Comparison of ENCODE assay signal across 20 cellular contexts in the genomic region with DNA sequence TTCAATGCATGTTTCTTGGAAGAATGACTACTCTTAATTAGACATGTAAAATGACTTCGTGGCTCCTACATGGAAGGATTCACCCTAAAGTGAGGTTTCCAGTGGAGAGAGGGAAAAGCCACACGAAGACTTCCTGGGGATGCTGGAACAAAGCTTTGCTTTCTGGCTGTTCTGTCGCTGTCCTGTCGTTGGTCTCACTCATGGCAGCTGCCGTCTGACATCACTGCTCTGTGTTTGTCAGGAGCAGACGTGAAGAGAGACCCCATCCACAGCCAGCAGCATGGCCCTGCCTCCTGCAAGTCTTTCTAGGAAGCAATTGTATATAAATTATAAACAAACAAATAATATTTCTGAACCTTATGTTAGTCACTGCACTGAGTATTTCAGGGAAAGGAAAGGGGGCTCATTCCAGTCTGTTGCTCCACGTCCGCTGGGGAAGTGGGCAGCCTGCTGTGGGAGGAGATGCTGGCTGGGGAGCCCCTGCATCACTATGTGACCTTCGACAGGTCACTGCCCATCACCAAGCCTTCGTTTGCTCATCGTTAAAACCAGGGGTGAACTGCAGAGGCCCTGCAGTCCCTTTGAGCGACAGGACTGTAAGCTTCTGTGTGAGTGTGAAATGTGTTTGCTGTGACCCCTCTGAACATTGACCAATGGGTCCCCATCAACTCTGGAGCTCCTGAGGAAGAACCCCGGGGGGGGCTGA.
A peak's percentile ranks its signal among the peaks of the same experiment; 100 is the strongest.
DNase-seq lines count a peak whose midpoint lies in the region; ATAC-seq and TF ChIP-seq lines count a peak whose summit lies in the region.
"Had no signal": no experiment of that assay in that cellular context is flagged by ENCODE, and none has a peak within 500 bp of the region (broad histone marks: within the 10 kb centered on the region; RNA-seq: fewer than 3 reads in every experiment).

No MANE protein-coding gene starts in this region.

- H3K79me2 ChIP-seq in osteoblast (ENCODE audit: insufficient read depth, low read length) = no peaks in the 10 kb centered on the region

- H3K36me3 ChIP-seq in CD4-positive, CD25-positive, alpha-beta regulatory T cell (ENCODE audit: control insufficient read depth, insufficient read depth, low read length) = no peaks in the 10 kb centered on the region
- H3K36me3 ChIP-seq in osteoblast (ENCODE audit: insufficient read depth, low read length) = no peaks in the 10 kb centered on the region
- H3K36me3 ChIP-seq: ascending aorta had no signal

- peak overlapping the region; percentile 79 to 99 (median 88) for H3K27ac Mint-ChIP-seq in CD4-positive, CD25-positive, alpha-beta regulatory T cell
- peak overlapping the region in 1 of 2 donors; percentile 89 for H3K27ac Mint-ChIP-seq in effector memory CD8-positive, alpha-beta T cell

- H3K4me3 ChIP-seq in CD4-positive, CD25-positive, alpha-beta regulatory T cell (ENCODE audit: low read depth, low read length) = peak overlapping the region; percentile 68
- no peak overlapping the region for H3K4me3 ChIP-seq in osteoblast (ENCODE audit: insufficient read depth, low read length)
- H3K4me3 ChIP-seq: ascending aorta, K562, PC-9, SK-N-MC had no signal

- H3K9me3 Mint-ChIP-seq in CD4-positive, CD25-positive, alpha-beta regulatory T cell = peaks cover 0 to 5% (median 4%) of the 10 kb centered on the region in 7 donors
- H3K9me3 Mint-ChIP-seq in effector memory CD8-positive, alpha-beta T cell = peaks cover 0 to 2% of the 10 kb centered on the region in 2 donors
- H3K9me3 Mint-ChIP-seq: memory B cell had no signal

- TF ChIP-seq CTCF in osteoblast (IDR thresholded peaks at IDR 0.05; ENCODE audit: extremely low read depth, low read depth, low read length) = no peak

- H3K36me3 Mint-ChIP-seq in CD4-positive, CD25-positive, alpha-beta regulatory T cell = peaks cover 7% of the 10 kb centered on the region
- H3K36me3 Mint-ChIP-seq in effector memory CD8-positive, alpha-beta T cell (ENCODE audit: insufficient read depth) = peaks cover 9% of the 10 kb centered on the region
- H3K36me3 Mint-ChIP-seq: memory B cell had no signal

- H3K9me3 ChIP-seq in CD4-positive, CD25-positive, alpha-beta regulatory T cell (ENCODE audit: control insufficient read depth in 2 of 2, low read length in 2 of 2) = no peaks in the 10 kb centered on the region
- H3K9me3 ChIP-seq in osteoblast (ENCODE audit: low read depth, low read length) = no peaks in the 10 kb centered on the region
- H3K9me3 ChIP-seq: ascending aorta had no signal

- peaks cover 80% of the 10 kb centered on the region for H3K4me1 ChIP-seq in CD4-positive, CD25-positive, alpha-beta regulatory T cell (ENCODE audit: control insufficient read depth, insufficient read depth, low read length, poor library complexity, severe bottlenecking)
- peaks cover 43% of the 10 kb centered on the region for H3K4me1 ChIP-seq in osteoblast (ENCODE audit: insufficient read depth, low read length)

- peak; percentile 34 to 48 for DNase-seq in SHP77 (lab: John Stamatoyannopoulos, UW)
- no peak for DNase-seq in SHP77 treated with DMSO at 0.1 percent for 48 hours (lab: John Stamatoyannopoulos, UW)
- no peak for DNase-seq in CD4-positive, CD25-positive, alpha-beta regulatory T cell
- DNase-seq in effector memory CD8-positive, alpha-beta T cell = no peak
- no peak for DNase-seq in osteoblast (ENCODE audit: insufficient read length, low spot score, missing footprints)
- no peak for DNase-seq in GF-D8 (lab: John Stamatoyannopoulos, UW)
- no peak for DNase-seq in iPS-NIHi7 (ENCODE audit: extremely low spot score)
- DNase-seq: 8988T; activated CD8-positive, alpha-beta T cell treated with anti-CD3 and anti-CD28 coated beads, Interleukin-2, amount 10 ng/mL, durations not matched to agents 7 days and 5 days; activated gamma-delta T cell; NCI-H1048; NCI-H748 treated with DMSO at 0.1 percent for 48 hours; nucleus accumbens; PC-9 had no signal

- peaks cover 1% of the 10 kb centered on the region for H3K27me3 ChIP-seq in CD4-positive, CD25-positive, alpha-beta regulatory T cell (ENCODE audit: control insufficient read depth, insufficient read depth, low read length)
- H3K27me3 ChIP-seq in osteoblast (ENCODE audit: insufficient read depth, low read length) = no peaks in the 10 kb centered on the region
- H3K27me3 ChIP-seq: ascending aorta had no signal

- peak overlapping the region; percentile 58 for H2AFZ ChIP-seq in osteoblast (ENCODE audit: low read length)

- ATAC-seq in CD4-positive, CD25-positive, alpha-beta regulatory T cell (ENCODE audit: low read depth in 2 of 2) = no peak
- no peak for ATAC-seq in effector memory CD8-positive, alpha-beta T cell (replicated peaks)
- ATAC-seq in GM21423 (IDR thresholded peaks at IDR 0.05; ENCODE audit: unreplicated experiment) = no peak
- ATAC-seq: activated CD8-positive, alpha-beta T cell treated with anti-CD3 and anti-CD28 coated beads, Interleukin-2, amount 10 ng/mL, durations not matched to agents 7 days and 5 days; K562 had no signal

- no peaks in the 10 kb centered on the region for H4K20me1 ChIP-seq in osteoblast (ENCODE audit: insufficient read depth, low read length)

- H3K27ac ChIP-seq in CD4-positive, CD25-positive, alpha-beta regulatory T cell (ENCODE audit: insufficient read depth, low read length, poor library complexity, severe bottlenecking) = no peak overlapping the region
- peak overlapping the region; percentile 79 for H3K27ac ChIP-seq in osteoblast (ENCODE audit: low read depth, low read length)
- H3K27ac ChIP-seq: ascending aorta, HL-60 had no signal

- H3K27me3 Mint-ChIP-seq in CD4-positive, CD25-positive, alpha-beta regulatory T cell = no peaks in the 10 kb centered on the region
- no peaks in the 10 kb centered on the region for H3K27me3 Mint-ChIP-seq in effector memory CD8-positive, alpha-beta T cell
- H3K27me3 Mint-ChIP-seq: memory B cell had no signal

- peaks cover 36 to 82% (median 55%) of the 10 kb centered on the region in 4 donors for H3K4me1 Mint-ChIP-seq in CD4-positive, CD25-positive, alpha-beta regulatory T cell
- H3K4me1 Mint-ChIP-seq in effector memory CD8-positive, alpha-beta T cell (ENCODE audit: low read depth in 2 of 2) = peaks cover 43 to 57% of the 10 kb centered on the region in 2 donors

- peak overlapping the region; percentile 82 for H3K4me2 ChIP-seq in osteoblast (ENCODE audit: insufficient read depth, low read length)

- H3K4me3 Mint-ChIP-seq in CD4-positive, CD25-positive, alpha-beta regulatory T cell = peak overlapping the region in 2 of 4 donors; percentile 54 to 64
- peak overlapping the region; percentile 69 to 76 for H3K4me3 Mint-ChIP-seq in effector memory CD8-positive, alpha-beta T cell
- H3K4me3 Mint-ChIP-seq: memory B cell had no signal

Comparison
In these comparisons a context has a peak if more than half of its experiments do, and no peak if none do; other contexts are left out.
1. DNase-seq: peak in SHP77 (2 of 2); none in SHP77 treated with DMSO at 0.1 percent for 48 hours (single experiment), CD4-positive, CD25-positive, alpha-beta regulatory T cell (0 of 3), effector memory CD8-positive, alpha-beta T cell (0 of 3), osteoblast (single experiment), GF-D8 (single experiment) and iPS-NIHi7 (single experiment).